In genomic region chr1:3282656-3283430, GRCh38 we compare ENCODE assay signal across 24 cellular contexts.
A peak's percentile ranks its signal among the peaks of the same experiment; 100 is the strongest.
DNase-seq lines count a peak whose midpoint lies in the region; ATAC-seq, FAIRE-seq and TF ChIP-seq lines count a peak whose summit lies in the region.
"Had no signal": no experiment of that assay in that cellular context is flagged by ENCODE, and none has a peak within 500 bp of the region (broad histone marks: within the 10 kb centered on the region; RNA-seq: fewer than 3 reads in every experiment).

No MANE protein-coding gene starts in this region.

- H2BK20ac ChIP-seq in IMR-90 (ENCODE audit: low read depth, low read length): no peak overlapping the region
- H2BK20ac ChIP-seq in H1 (ENCODE audit: low read length): no peak overlapping the region

- WGBS in IMR-90 (ENCODE audit: extremely low coverage in 2 of 2, insufficient read length in 1 of 2), 2 experiments: 87% methylated on average over 10 of the region's 24 CpGs; no CpG with 5 or more reads in 1 of the 2 experiments
- WGBS in H1 (ENCODE audit: extremely low coverage in 1 of 2, insufficient coverage in 1 of 2, insufficient read length in 1 of 2, insufficient replicate concordance in 2 of 2, low coverage in 1 of 2, low lambda C conversion rate in 2 of 2, missing lambda C conversion rate in 1 of 2), 2 experiments: 94% methylated on average over 19 of the region's 24 CpGs; no CpG with 5 or more reads in 1 of the 2 experiments

- in situ Hi-C loops in IMR-90 (cut with MboI; ENCODE audit: low sequenced_read_pairs): no loop called here

- BruUV-seq in IMR-90 (replicated peaks; lab: Mats Ljungman, UMichigan): no TSS peak

- H4K8ac ChIP-seq in IMR-90 (ENCODE audit: low read depth in 2 of 2, low read length in 2 of 2) (no peak overlapping the region), H1 (ENCODE audit: extremely low read depth, insufficient read depth, low read length) (peak overlapping the region; percentile 57; the same call in 1 of the 2 replicates)

- POLR2A ChIA-PET in IMR-90 (lab: Charles Lee; ENCODE audit: unreplicated experiment): no interaction called here
- POLR2A ChIA-PET in H1 (lab: Charles Lee; ENCODE audit: partially characterized antibody): no interaction called here

- H3K56ac ChIP-seq in IMR-90 (ENCODE audit: extremely low read depth, insufficient read depth, low read length) (no peak overlapping the region), H1 (replicated peaks; ENCODE audit: insufficient read length, low read depth, low read length) (no peak overlapping the region)

- H3K27ac ChIP-seq in BLaER1 (no peak overlapping the region), IMR-90 (ENCODE audit: insufficient read depth, low read length) (no peak overlapping the region), H1 (ENCODE audit: low read depth, low read length) (no peak overlapping the region), thoracic aorta (peak overlapping the region; percentile 1 to 48), dorsolateral prefrontal cortex (peak overlapping the region in 1 of 59 donors; percentile 26)
- H3K27ac ChIP-seq: A549 had no signal

- H4K5ac ChIP-seq in IMR-90 (ENCODE audit: low read depth, low read length) (no peak overlapping the region), H1 (ENCODE audit: insufficient read length, low read depth, low read length) (no peak overlapping the region)

- peak overlapping the region; percentile 55 for H2AK9ac ChIP-seq in IMR-90 (replicated peaks; ENCODE audit: low read depth, low read length, poor library complexity)

- H3K27me3 ChIP-seq in BLaER1 (peaks cover 57% of the 10 kb centered on the region), IMR-90 (ENCODE audit: control insufficient read depth, insufficient read depth, low read length) (peaks cover 10% of the 10 kb centered on the region), H1 (replicated peaks in 1 of 4; ENCODE audit: control insufficient read depth in 3 of 4, extremely low read depth in 1 of 4, insufficient read depth in 3 of 4, low read length in 3 of 4) (peaks cover 0 to 6% (median 1%) of the 10 kb centered on the region in 4 experiments; a peak in 2 of 7 replicates), thoracic aorta (replicated peaks; ENCODE audit: insufficient read depth) (no peaks in the 10 kb centered on the region), dorsolateral prefrontal cortex (peaks cover 0 to 40% (median 0%) of the 10 kb centered on the region in 45 donors)

- dilution Hi-C loops in IMR-90 (cut with HindIII; ENCODE audit: low sequenced_read_pairs, unreplicated experiment): no loop called here

- H3K4ac ChIP-seq in IMR-90 (ENCODE audit: low read depth, low read length): no peak overlapping the region
- H3K4ac ChIP-seq in H1 (replicated peaks; ENCODE audit: insufficient read length, low read depth, low read length): no peak overlapping the region

- peaks cover 35% of the 10 kb centered on the region; the same call in 1 of the 2 replicates for H4K20me1 ChIP-seq in BLaER1
- H4K20me1 ChIP-seq in IMR-90 (ENCODE audit: insufficient read depth, low read length): no peaks in the 10 kb centered on the region
- peaks cover 0 to 2% of the 10 kb centered on the region in 2 experiments for H4K20me1 ChIP-seq in H1 (replicated peaks in 1 of 2; ENCODE audit: control insufficient read depth in 1 of 2, insufficient read depth in 2 of 2, low read length in 2 of 2)

- H3K23ac ChIP-seq in IMR-90 (ENCODE audit: low read depth, low read length) (no peak overlapping the region), H1 (ENCODE audit: insufficient read length) (no peak overlapping the region)

- no peak for TF ChIP-seq RAD21 in IMR-90 (IDR thresholded peaks at IDR 0.05; ENCODE audit: low read length)
- no peak for TF ChIP-seq RAD21 in H1 (IDR thresholded peaks at IDR 0.05 in 1 of 2, conservative IDR thresholded peaks at IDR 0.05 in 1 of 2; ENCODE audit: low read depth in 2 of 2, low read length in 2 of 2)

- no peak overlapping the region for H4K91ac ChIP-seq in IMR-90 (ENCODE audit: insufficient read depth, low read depth, low read length)
- H4K91ac ChIP-seq in H1 (replicated peaks; ENCODE audit: insufficient read length, low read length): no peak overlapping the region

- H3K9ac ChIP-seq in BLaER1: no peak overlapping the region
- no peak overlapping the region for H3K9ac ChIP-seq in IMR-90 (ENCODE audit: low read depth, low read length)
- no peak overlapping the region for H3K9ac ChIP-seq in H1 (replicated peaks in 1 of 4; ENCODE audit: extremely low read depth in 1 of 4, low read depth in 3 of 4, low read length in 3 of 4)

- no peak for DNase-seq in IMR-90
- no peak for DNase-seq in H1 (ENCODE audit: low read depth in 1 of 2, low spot score in 2 of 2)
- DNase-seq in thoracic aorta (ENCODE audit: low spot score): no peak
- no peak for DNase-seq in midbrain (lab: John Stamatoyannopoulos, UW)
- DNase-seq in dorsolateral prefrontal cortex: no peak
- DNase-seq: AML-193; Caco-2; CD4-positive, alpha-beta memory T cell; KBM-7; MV-4-11; NCI-H1105 treated with DMSO at 0.1 percent for 48 hours; NCI-H146; NCI-H1930; NCI-H2107; NCI-H524; NCI-H774; PC-3; SHP77 had no signal

- H3K9me3 ChIP-seq in BLaER1 (no peaks in the 10 kb centered on the region), IMR-90 (ENCODE audit: control insufficient read depth, insufficient read depth, low read length) (no peaks in the 10 kb centered on the region), H1 (ENCODE audit: insufficient read depth in 2 of 2, low read depth in 1 of 2, low read length in 1 of 2) (no peaks in the 10 kb centered on the region), thoracic aorta (no peaks in the 10 kb centered on the region)
- H3K9me3 ChIP-seq: A549, Caco-2 had no signal

- no peak overlapping the region for H3K18ac ChIP-seq in IMR-90 (ENCODE audit: low read depth, low read length)
- H3K18ac ChIP-seq in H1 (ENCODE audit: extremely low read depth, low read length): no peak overlapping the region

- ATAC-seq in IMR-90 (ENCODE audit: low read depth) (no peak), thoracic aorta (ENCODE audit: insufficient number of reproducible peaks, low FRiP score, low read depth) (no peak), HG03378 (IDR thresholded peaks at IDR 0.05; ENCODE audit: unreplicated experiment) (no peak)
- ATAC-seq: GM12878 had no signal

- FAIRE-seq in H1 (lab: Jason Lieb, UNC): no peak
- FAIRE-seq: A549, G401.6, GM12878, HTR-8/SVneo had no signal

- H3K9me1 ChIP-seq in IMR-90 (ENCODE audit: insufficient read depth, low read length): no peaks in the 10 kb centered on the region

- H2AK5ac ChIP-seq in IMR-90 (ENCODE audit: low read depth, low read length) (no peak overlapping the region), H1 (ENCODE audit: low read depth, low read length) (no peak overlapping the region)

- H2BK5ac ChIP-seq in IMR-90 (ENCODE audit: low read depth, low read length, poor library complexity, severe bottlenecking): no peak overlapping the region
- H2BK5ac ChIP-seq in H1 (ENCODE audit: low read depth, low read length): no peak overlapping the region

- H2BK120ac ChIP-seq in IMR-90 (ENCODE audit: low read depth, low read length) (no peak overlapping the region), H1 (replicated peaks; ENCODE audit: low read depth, low read length) (no peak overlapping the region)

- intact Hi-C loops in IMR-90 (cut with micrococcal nuclease): no loop called here
- intact Hi-C loops in dorsolateral prefrontal cortex (cut with DNase I): loop anchor here (5.0 to 10.0 kb wide), 4 partner anchors 61 to 408 kb away; no protein-coding TSS in a partner anchor

- H3K4me3 ChIP-seq in BLaER1 (no peak overlapping the region), IMR-90 (ENCODE audit: insufficient read depth, low read depth, low read length) (no peak overlapping the region), H1 (ENCODE audit: extremely low read depth in 1 of 4, insufficient read depth in 2 of 4, low read depth in 3 of 4, low read length in 4 of 4) (no peak overlapping the region), thoracic aorta (no peak overlapping the region), dorsolateral prefrontal cortex (no peak overlapping the region)
- H3K4me3 ChIP-seq: A549, GM12878 had no signal

- H3K4me1 ChIP-seq in BLaER1 (peaks cover 9% of the 10 kb centered on the region; the same call in 1 of the 2 replicates), IMR-90 (ENCODE audit: control insufficient read depth, insufficient read depth, low read length) (no peaks in the 10 kb centered on the region), H1 (replicated peaks in 1 of 4; ENCODE audit: control insufficient read depth in 3 of 4, insufficient read depth in 4 of 4, low read length in 3 of 4) (peaks cover 0 to 15% (median 5%) of the 10 kb centered on the region in 4 experiments; a peak in 5 of 7 replicates), thoracic aorta (ENCODE audit: control insufficient read depth in 1 of 2, low read depth in 2 of 2) (peaks cover 18 to 56% of the 10 kb centered on the region in 2 donors)
- H3K4me1 ChIP-seq: A549, Caco-2 had no signal

- no peak overlapping the region for H3K14ac ChIP-seq in IMR-90 (replicated peaks; ENCODE audit: low read depth, low read length)
- no peak overlapping the region for H3K14ac ChIP-seq in H1 (ENCODE audit: insufficient read length)

- TF ChIP-seq POLR2A in IMR-90 (IDR thresholded peaks at IDR 0.05; ENCODE audit: low read depth, low read length) (no peak), H1 (IDR thresholded peaks at IDR 0.05; ENCODE audit: control extremely low read depth in 1 of 2, low read depth in 2 of 2, low read length in 2 of 2) (no peak)

- CTCF ChIA-PET in IMR-90 (lab: Yijun Ruan, JAX): no interaction called here
- CTCF ChIA-PET in H1 (lab: Charles Lee; ENCODE audit: partially characterized antibody): interaction anchor here (0.9 to 5.9 kb wide), 18 partner anchors 9 to 222 kb away, joined by 3 to 32 read pairs (median 3); no protein-coding TSS in a partner anchor

- H3K79me2 ChIP-seq in H1 (ENCODE audit: control insufficient read depth in 1 of 2, insufficient read depth in 2 of 2, low read length in 2 of 2): no peaks in the 10 kb centered on the region

- no peaks in the 10 kb centered on the region for H3K23me2 ChIP-seq in H1 (ENCODE audit: low read depth, low read length)

- H2AFZ ChIP-seq in IMR-90 (replicated peaks; ENCODE audit: low read length, poor library complexity) (no peak overlapping the region), H1 (ENCODE audit: low read length) (no peak overlapping the region)

- H2BK12ac ChIP-seq in H1 (ENCODE audit: low read depth, low read length): no peak overlapping the region

- TF ChIP-seq EP300 in H1 (IDR thresholded peaks at IDR 0.05; ENCODE audit: borderline replicate concordance in 1 of 2, low read depth in 2 of 2, low read length in 2 of 2): no peak

- H3K4me2 ChIP-seq in BLaER1 (peak overlapping the region; percentile 55; the same call in 1 of the 2 replicates), IMR-90 (ENCODE audit: low read depth, low read length) (no peak overlapping the region), H1 (ENCODE audit: insufficient read depth in 1 of 2, low read depth in 2 of 2, low read length in 2 of 2) (no peak overlapping the region)
- H3K4me2 ChIP-seq: A549 had no signal

- TF ChIP-seq CTCF in IMR-90 (conservative IDR thresholded peaks at IDR 0.05; ENCODE audit: low read depth, low read length) (no peak), H1 (IDR thresholded peaks at IDR 0.05; ENCODE audit: control extremely low read depth in 1 of 3, insufficient read depth in 1 of 3, low read depth in 1 of 3, low read length in 3 of 3) (no peak), thoracic aorta (IDR thresholded peaks at IDR 0.05) (no peak), dorsolateral prefrontal cortex (IDR thresholded peaks at IDR 0.05 in 54 of 56, conservative IDR thresholded peaks at IDR 0.05 in 2 of 56; ENCODE audit: low read depth in 1 of 56, partially characterized antibody in 56 of 56) (no peak)

- H3K79me1 ChIP-seq in IMR-90 (ENCODE audit: low read depth in 1 of 2, low read length in 2 of 2) (no peaks in the 10 kb centered on the region), H1 (ENCODE audit: low read depth, low read length) (no peaks in the 10 kb centered on the region)

- H3K36me3 ChIP-seq in BLaER1: no peaks in the 10 kb centered on the region
- no peaks in the 10 kb centered on the region for H3K36me3 ChIP-seq in IMR-90 (ENCODE audit: control insufficient read depth, insufficient read depth, low read length)
- no peaks in the 10 kb centered on the region for H3K36me3 ChIP-seq in H1 (ENCODE audit: control insufficient read depth in 2 of 4, insufficient read depth in 4 of 4, low read length in 3 of 4)
- no peaks in the 10 kb centered on the region for H3K36me3 ChIP-seq in thoracic aorta

- H2BK15ac ChIP-seq in IMR-90 (ENCODE audit: low read depth, low read length) (no peak overlapping the region), H1 (ENCODE audit: low read length) (no peak overlapping the region)

Comparison
In these comparisons a context has a peak if more than half of its experiments do, and no peak if none do; other contexts are left out.
1. H3K27ac ChIP-seq: peak in thoracic aorta (2 of 2); none in BLaER1 (single experiment), IMR-90 (single experiment) and H1 (single experiment).